ENCODE assay signal across 11 cellular contexts in genomic region chr2:86783615-86784339, GRCh38. TPM values are rescaled to one million over a fixed set of nuclear protein-coding genes. Genes with fewer than 3 reads are reported as not detected.
DNase-seq lines count a peak whose midpoint lies in the region; ATAC-seq lines count a peak whose summit lies in the region.
"Had no signal": no experiment of that assay in that cellular context is flagged by ENCODE, and none has a peak within 500 bp of the region (broad histone marks: within the 10 kb centered on the region; RNA-seq: fewer than 3 reads in every experiment).

No MANE protein-coding gene starts in this region.

- H3K27ac Mint-ChIP-seq in activated CD4-positive, alpha-beta T cell treated with anti-CD3 and anti-CD28 coated beads for 36 hours: no peak overlapping the region
- peak overlapping the region; percentile 79 for H3K27ac Mint-ChIP-seq in stimulated activated effector memory CD8-positive, alpha-beta T cell treated with anti-CD3 and anti-CD28 coated beads, Interleukin-12 subunit alpha, Interleukin-12 subunit beta, amount 100 ng/mL, for 72 hours

- ATAC-seq in activated CD4-positive, alpha-beta T cell treated with anti-CD3 and anti-CD28 coated beads for 36 hours: peak; percentile 77
- ATAC-seq in GM21786 (IDR thresholded peaks at IDR 0.05; ENCODE audit: unreplicated experiment): peak; percentile 98
- ATAC-seq in HG03460 (IDR thresholded peaks at IDR 0.05; ENCODE audit: unreplicated experiment): peak; percentile 90
- ATAC-seq in stimulated activated effector memory CD8-positive, alpha-beta T cell treated with anti-CD3 and anti-CD28 coated beads, Interleukin-12 subunit alpha, Interleukin-12 subunit beta, amount 100 ng/mL, for 72 hours: peak; percentile 42

- intact Hi-C loops in activated CD4-positive, alpha-beta T cell treated with anti-CD3 and anti-CD28 coated beads for 36 hours (cut with DNase I, micrococcal nuclease): no loop called here

- no peaks in the 10 kb centered on the region for H3K9me3 Mint-ChIP-seq in activated CD4-positive, alpha-beta T cell treated with anti-CD3 and anti-CD28 coated beads for 36 hours (ENCODE audit: low read depth)
- H3K9me3 Mint-ChIP-seq in stimulated activated effector memory CD8-positive, alpha-beta T cell treated with anti-CD3 and anti-CD28 coated beads, Interleukin-12 subunit alpha, Interleukin-12 subunit beta, amount 100 ng/mL, for 72 hours: no peaks in the 10 kb centered on the region
- H3K9me3 Mint-ChIP-seq: neural crest cell had no signal

- no peaks in the 10 kb centered on the region for H3K36me3 Mint-ChIP-seq in activated CD4-positive, alpha-beta T cell treated with anti-CD3 and anti-CD28 coated beads for 36 hours (ENCODE audit: low read depth)
- H3K36me3 Mint-ChIP-seq in stimulated activated effector memory CD8-positive, alpha-beta T cell treated with anti-CD3 and anti-CD28 coated beads, Interleukin-12 subunit alpha, Interleukin-12 subunit beta, amount 100 ng/mL, for 72 hours: peaks cover 59% of the 10 kb centered on the region

- POLR2A ChIA-PET in activated CD4-positive, alpha-beta T cell treated with anti-CD3 and anti-CD28 coated beads for 36 hours (lab: Charles Lee): no interaction called here

- H3K27me3 Mint-ChIP-seq in activated CD4-positive, alpha-beta T cell treated with anti-CD3 and anti-CD28 coated beads for 36 hours: peaks cover 12% of the 10 kb centered on the region

- CTCF ChIA-PET in activated CD4-positive, alpha-beta T cell treated with anti-CD3 and anti-CD28 coated beads for 36 hours (lab: Charles Lee): interaction anchor here (0.7 kb wide), 1 partner anchor 9 kb away, joined by 3 read pairs; no protein-coding TSS in a partner anchor

- H3K4me1 Mint-ChIP-seq in activated CD4-positive, alpha-beta T cell treated with anti-CD3 and anti-CD28 coated beads for 36 hours: peaks cover 12% of the 10 kb centered on the region
- H3K4me1 Mint-ChIP-seq in stimulated activated effector memory CD8-positive, alpha-beta T cell treated with anti-CD3 and anti-CD28 coated beads, Interleukin-12 subunit alpha, Interleukin-12 subunit beta, amount 100 ng/mL, for 72 hours: peaks cover 62% of the 10 kb centered on the region
- H3K4me1 Mint-ChIP-seq: neural crest cell had no signal

- no peak overlapping the region for H3K4me3 Mint-ChIP-seq in activated CD4-positive, alpha-beta T cell treated with anti-CD3 and anti-CD28 coated beads for 36 hours
- H3K4me3 Mint-ChIP-seq in stimulated activated effector memory CD8-positive, alpha-beta T cell treated with anti-CD3 and anti-CD28 coated beads, Interleukin-12 subunit alpha, Interleukin-12 subunit beta, amount 100 ng/mL, for 72 hours: peak overlapping the region; percentile 83
- H3K4me3 Mint-ChIP-seq: neural crest cell had no signal

- DNase-seq in activated CD4-positive, alpha-beta T cell treated with anti-CD3 and anti-CD28 coated beads for 36 hours: no peak
- no peak for DNase-seq in activated CD4-positive, alpha-beta T cell treated with anti-CD3 and anti-CD28 coated beads for 1 hour
- DNase-seq in stimulated activated effector memory CD8-positive, alpha-beta T cell treated with anti-CD3 and anti-CD28 coated beads, Interleukin-12 subunit alpha, Interleukin-12 subunit beta, amount 100 ng/mL, for 72 hours (ENCODE audit: low spot score in 2 of 2): no peak
- DNase-seq in retina (no peak), foreskin melanocyte (no peak), ecto neural progenitor cell (ENCODE audit: low spot score) (no peak)
- DNase-seq: aorta, NCI-H2029 treated with DMSO at 0.1 percent for 48 hours had no signal

RNA-seq across cellular contexts. Expression of gene CD8A, which starts 6.9 kb away (rescaled TPM):
- 1 to 10 TPM; 1.1 to 1.6 TPM for total RNA-seq in activated CD4-positive, alpha-beta T cell treated with anti-CD3 and anti-CD28 coated beads for 36 hours

Comparison
In these comparisons a context has a peak if more than half of its experiments do, and no peak if none do; other contexts are left out.
1. ATAC-seq: peak in every context shown above with its lines; median percentile 98 in GM21786; 90 in HG03460; 77 in activated CD4-positive, alpha-beta T cell treated with anti-CD3 and anti-CD28 coated beads for 36 hours; 42 in stimulated activated effector memory CD8-positive, alpha-beta T cell treated with anti-CD3 and anti-CD28 coated beads, Interleukin-12 subunit alpha, Interleukin-12 subunit beta, amount 100 ng/mL, for 72 hours.